ENCODE assay signal across 2 cellular contexts in genomic region chr1:17746920-17747319, GRCh38.
TF ChIP-seq lines count a peak whose summit lies in the region.

No MANE protein-coding gene starts in this region.

TF ChIP-seq in HCT116, 20 proteins besides CTCF, POLR2A, EP300 and RAD21:
- TF ChIP-seq SRF (IDR thresholded peaks at IDR 0.05; ENCODE audit: low read depth): no peak
- TF ChIP-seq EZH2phosphoT487 (IDR thresholded peaks at IDR 0.05; ENCODE audit: borderline replicate concordance): no peak
- no peak for TF ChIP-seq TCF7L2 (IDR thresholded peaks at IDR 0.05; ENCODE audit: borderline replicate concordance, extremely low read depth, insufficient read depth, insufficient read length)
- TF ChIP-seq YY1 (IDR thresholded peaks at IDR 0.05; ENCODE audit: extremely low read depth, insufficient replicate concordance, low read depth, low read length): no peak
- no peak for TF ChIP-seq REST (IDR thresholded peaks at IDR 0.05; ENCODE audit: low read depth)
- TF ChIP-seq SP1 (IDR thresholded peaks at IDR 0.05; ENCODE audit: low read depth): no peak
- no peak for TF ChIP-seq FOSL1 (IDR thresholded peaks at IDR 0.05; ENCODE audit: low read depth)
- TF ChIP-seq, protein P1, sequence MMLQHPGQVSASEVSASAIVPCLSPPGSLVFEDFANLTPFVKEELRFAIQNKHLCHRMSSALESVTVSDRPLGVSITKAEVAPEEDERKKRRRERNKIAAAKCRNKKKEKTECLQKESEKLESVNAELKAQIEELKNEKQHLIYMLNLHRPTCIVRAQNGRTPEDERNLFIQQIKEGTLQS (IDR thresholded peaks at IDR 0.05): no peak
- no peak for TF ChIP-seq EZH2 (IDR thresholded peaks at IDR 0.05)
- TF ChIP-seq ZFX (IDR thresholded peaks at IDR 0.05): no peak
- no peak for TF ChIP-seq CEBPB (IDR thresholded peaks at IDR 0.05; ENCODE audit: low read depth)
- no peak for TF ChIP-seq ELF1 (IDR thresholded peaks at IDR 0.05; ENCODE audit: borderline replicate concordance, low read depth)
- TF ChIP-seq SIN3A (IDR thresholded peaks at IDR 0.05; ENCODE audit: low read depth): no peak
- TF ChIP-seq, protein P2, sequence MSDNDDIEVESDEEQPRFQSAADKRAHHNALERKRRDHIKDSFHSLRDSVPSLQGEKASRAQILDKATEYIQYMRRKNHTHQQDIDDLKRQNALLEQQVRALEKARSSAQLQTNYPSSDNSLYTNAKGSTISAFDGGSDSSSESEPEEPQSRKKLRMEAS (IDR thresholded peaks at IDR 0.05): no peak
- TF ChIP-seq EGR1 (IDR thresholded peaks at IDR 0.05; ENCODE audit: low read depth): no peak
- TF ChIP-seq POLR2AphosphoS5 (IDR thresholded peaks at IDR 0.05; ENCODE audit: low read depth, low read length): no peak

TF ChIP-seq in K562, 482 proteins besides CTCF, POLR2A, EP300 and RAD21:
- TF ChIP-seq ZNF174 (CRISPR knock-in tag; IDR thresholded peaks at IDR 0.05) (no peak), CLOCK (CRISPR knock-in tag; IDR thresholded peaks at IDR 0.05; ENCODE audit: borderline replicate concordance) (no peak), ZNF436 (CRISPR knock-in tag; IDR thresholded peaks at IDR 0.05) (no peak), TEAD2 (tag; IDR thresholded peaks at IDR 0.05) (no peak), CSDE1 (IDR thresholded peaks at IDR 0.05) (no peak), WHSC1 (IDR thresholded peaks at IDR 0.05; ENCODE audit: low read length) (no peak), BRD4 (IDR thresholded peaks at IDR 0.05) (no peak), GTF2E2 (tag; IDR thresholded peaks at IDR 0.05) (no peak), TAL1 (IDR thresholded peaks at IDR 0.05) (no peak), OTX1 (CRISPR knock-in tag; IDR thresholded peaks at IDR 0.05) (no peak), TFE3 (CRISPR knock-in tag; IDR thresholded peaks at IDR 0.05) (no peak)
- TF ChIP-seq, protein P3, sequence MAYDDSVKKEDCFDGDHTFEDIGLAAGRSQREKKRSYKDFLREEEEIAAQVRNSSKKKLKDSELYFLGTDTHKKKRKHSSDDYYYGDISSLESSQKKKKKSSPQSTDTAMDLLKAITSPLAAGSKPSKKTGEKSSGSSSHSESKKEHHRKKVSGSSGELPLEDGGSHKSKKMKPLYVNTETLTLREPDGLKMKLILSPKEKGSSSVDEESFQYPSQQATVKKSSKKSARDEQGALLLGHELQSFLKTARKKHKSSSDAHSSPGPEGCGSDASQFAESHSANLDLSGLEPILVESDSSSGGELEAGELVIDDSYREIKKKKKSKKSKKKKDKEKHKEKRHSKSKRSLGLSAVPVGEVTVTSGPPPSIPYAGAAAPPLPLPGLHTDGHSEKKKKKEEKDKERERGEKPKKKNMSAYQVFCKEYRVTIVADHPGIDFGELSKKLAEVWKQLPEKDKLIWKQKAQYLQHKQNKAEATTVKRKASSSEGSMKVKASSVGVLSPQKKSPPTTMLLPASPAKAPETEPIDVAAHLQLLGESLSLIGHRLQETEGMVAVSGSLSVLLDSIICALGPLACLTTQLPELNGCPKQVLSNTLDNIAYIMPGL (CRISPR knock-in tag; IDR thresholded peaks at IDR 0.05): no peak
